Comparison of ENCODE assay signal across 37 cellular contexts in the genomic region with DNA sequence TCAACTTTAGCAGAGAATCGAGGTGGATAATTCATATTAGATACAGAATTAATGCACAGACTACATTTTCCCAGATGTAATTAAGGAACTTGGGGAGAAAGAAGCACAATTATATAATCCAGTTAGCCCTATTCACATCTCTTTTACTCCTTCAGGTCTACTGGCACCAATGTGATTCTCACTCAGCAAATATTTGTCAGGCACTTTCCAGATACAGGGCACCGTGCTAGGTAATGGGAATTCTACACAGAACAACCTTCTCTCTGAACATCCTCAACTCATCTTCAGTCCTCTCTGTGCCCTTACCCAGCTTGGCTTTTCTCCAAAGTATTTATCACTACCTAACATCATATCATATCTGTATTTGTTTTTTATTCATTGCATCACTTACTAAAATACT. TPM values are rescaled to one million over a fixed set of nuclear protein-coding genes. Genes with fewer than 3 reads are reported as not detected.
"Had no signal": no experiment of that assay in that cellular context is flagged by ENCODE, and none has a peak within 500 bp of the region (broad histone marks: within the 10 kb centered on the region; RNA-seq: fewer than 3 reads in every experiment).

No MANE protein-coding gene starts in this region.

- H3K4me3 ChIP-seq: adrenal gland, body of pancreas, breast epithelium had no signal

- H3K27me3 ChIP-seq: adrenal gland, body of pancreas, brain microvascular endothelial cell had no signal

- H3K27ac ChIP-seq: adrenal gland, body of pancreas, brain microvascular endothelial cell, breast epithelium, VCaP had no signal

- H3K9me3 ChIP-seq: adrenal gland, body of pancreas, breast epithelium had no signal

- H3K27ac Mint-ChIP-seq: activated B cell treated with CpG ODN at 0.5 μM for 24 hours; activated CD4-positive, alpha-beta memory T cell treated with anti-CD3 and anti-CD28 coated beads for 36 hours; activated CD4-positive, alpha-beta T cell treated with anti-CD3 and anti-CD28 coated beads, Interleukin-2, amount 10 ng/mL, durations not matched to agents 24 days and 14 days; activated CD8-positive, alpha-beta T cell treated with anti-CD3 and anti-CD28 coated beads for 36 hours; activated naive CD4-positive, alpha-beta T cell treated with anti-CD3 and anti-CD28 coated beads for 36 hours; activated naive CD4-positive, alpha-beta T cell treated with anti-CD3 and anti-CD28 coated beads, Interleukin-2, amount 50 U/mL, for 72 hours; activated naive CD8-positive, alpha-beta T cell treated with anti-CD3 and anti-CD28 coated beads for 36 hours; activated T-cell treated with anti-CD3 and anti-CD28 coated beads, Interleukin-2, amount 50 U/mL, for 72 hours; activated T-helper 1 cell treated with anti-CD3 and anti-CD28 coated beads, Interleukin-12 subunit alpha, Interleukin-12 subunit beta, Interleukin-2, Interleukin-4 antibody, amounts not matched to agents 30 ng/mL and 10 ng/mL and 1 ng/mL, durations not matched to agents 14 hours and 24 hours and 36 hours; activated T-helper 17 cell treated with anti-CD3 and anti-CD28 coated beads, Interleukin-2, amount 50 U/mL, for 72 hours; T-helper 1 cell treated with Interleukin-12 subunit alpha and Interleukin-12 subunit beta and Interleukin-4 antibody, amounts not matched to agents 30 μg/mL and 1 μg/mL, for 36 hours; T-helper 2 cell treated with Interferon-gamma antibody and Interleukin-4, amounts not matched to agents 5 μg/mL and 100 μg/mL, for 36 hours had no signal

- H3K4me1 ChIP-seq: adrenal gland, breast epithelium had no signal

- FAIRE-seq: astrocyte, TTC549 had no signal

- H3K4me1 Mint-ChIP-seq: activated B cell treated with CpG ODN at 0.5 μM for 24 hours; activated CD4-positive, alpha-beta T cell treated with anti-CD3 and anti-CD28 coated beads, Interleukin-2, amount 10 ng/mL, durations not matched to agents 24 days and 14 days; activated naive CD8-positive, alpha-beta T cell treated with anti-CD3 and anti-CD28 coated beads for 36 hours; activated T-helper 17 cell treated with anti-CD3 and anti-CD28 coated beads, Interleukin-2, amount 50 U/mL, for 72 hours had no signal

- H3K4me3 Mint-ChIP-seq: activated B cell treated with CpG ODN at 0.5 μM for 24 hours; activated CD4-positive, alpha-beta memory T cell treated with anti-CD3 and anti-CD28 coated beads for 36 hours; activated CD4-positive, alpha-beta T cell treated with anti-CD3 and anti-CD28 coated beads, Interleukin-2, amount 10 ng/mL, durations not matched to agents 24 days and 14 days; activated CD8-positive, alpha-beta T cell treated with anti-CD3 and anti-CD28 coated beads for 36 hours; activated naive CD4-positive, alpha-beta T cell treated with anti-CD3 and anti-CD28 coated beads for 36 hours; activated naive CD8-positive, alpha-beta T cell treated with anti-CD3 and anti-CD28 coated beads for 36 hours; activated T-cell treated with anti-CD3 and anti-CD28 coated beads, Interleukin-2, amount 50 U/mL, for 4 hours; activated T-cell treated with anti-CD3 and anti-CD28 coated beads, Interleukin-2, amount 50 U/mL, for 72 hours; activated T-helper 1 cell treated with anti-CD3 and anti-CD28 coated beads, Interleukin-12 subunit alpha, Interleukin-12 subunit beta, Interleukin-2, Interleukin-4 antibody, amounts not matched to agents 30 ng/mL and 10 ng/mL and 1 ng/mL, durations not matched to agents 14 hours and 24 hours and 36 hours; activated T-helper 17 cell treated with anti-CD3 and anti-CD28 coated beads, Interleukin-2, amount 50 U/mL, for 72 hours; T-helper 1 cell treated with Interleukin-12 subunit alpha and Interleukin-12 subunit beta and Interleukin-4 antibody, amounts not matched to agents 30 μg/mL and 1 μg/mL, for 36 hours; T-helper 2 cell treated with Interferon-gamma antibody and Interleukin-4, amounts not matched to agents 5 μg/mL and 100 μg/mL, for 36 hours had no signal

- H3K36me3 ChIP-seq: adrenal gland, brain microvascular endothelial cell, breast epithelium had no signal

- H3K36me3 Mint-ChIP-seq: activated CD4-positive, alpha-beta memory T cell treated with anti-CD3 and anti-CD28 coated beads for 36 hours; activated naive CD4-positive, alpha-beta T cell treated with anti-CD3 and anti-CD28 coated beads, Interleukin-2, amount 50 U/mL, for 72 hours; activated naive CD8-positive, alpha-beta T cell treated with anti-CD3 and anti-CD28 coated beads for 36 hours had no signal

- ATAC-seq: activated CD8-positive, alpha-beta T cell treated with anti-CD3 and anti-CD28 coated beads for 36 hours; activated naive CD4-positive, alpha-beta T cell treated with anti-CD3 and anti-CD28 coated beads, Interleukin-2, amount 50 U/mL, for 72 hours; activated T-cell treated with anti-CD3 and anti-CD28 coated beads, Interleukin-2, amount 50 U/mL, for 4 hours; activated T-cell treated with anti-CD3 and anti-CD28 coated beads, Interleukin-2, amount 50 U/mL, for 72 hours; activated T-helper 17 cell treated with anti-CD3 and anti-CD28 coated beads, Interleukin-2, amount 50 U/mL, for 72 hours; body of pancreas had no signal

- H3K9me3 Mint-ChIP-seq: activated B cell treated with CpG ODN at 0.5 μM for 24 hours; activated CD4-positive, alpha-beta memory T cell treated with anti-CD3 and anti-CD28 coated beads for 36 hours; activated CD4-positive, alpha-beta T cell treated with anti-CD3 and anti-CD28 coated beads, Interleukin-2, amount 10 ng/mL, durations not matched to agents 24 days and 14 days; activated CD8-positive, alpha-beta T cell treated with anti-CD3 and anti-CD28 coated beads for 36 hours; activated naive CD4-positive, alpha-beta T cell treated with anti-CD3 and anti-CD28 coated beads for 36 hours; activated naive CD8-positive, alpha-beta T cell treated with anti-CD3 and anti-CD28 coated beads for 36 hours; activated T-cell treated with anti-CD3 and anti-CD28 coated beads, Interleukin-2, amount 50 U/mL, for 4 hours; activated T-cell treated with anti-CD3 and anti-CD28 coated beads, Interleukin-2, amount 50 U/mL, for 72 hours; activated T-helper 1 cell treated with anti-CD3 and anti-CD28 coated beads, Interleukin-12 subunit alpha, Interleukin-12 subunit beta, Interleukin-2, Interleukin-4 antibody, amounts not matched to agents 30 ng/mL and 10 ng/mL and 1 ng/mL, durations not matched to agents 14 hours and 24 hours and 36 hours; T-helper 1 cell treated with Interleukin-12 subunit alpha and Interleukin-12 subunit beta and Interleukin-4 antibody, amounts not matched to agents 30 μg/mL and 1 μg/mL, for 36 hours; T-helper 2 cell treated with Interferon-gamma antibody and Interleukin-4, amounts not matched to agents 5 μg/mL and 100 μg/mL, for 36 hours had no signal

- DNase-seq: activated B cell treated with CpG ODN at 0.5 μM for 24 hours; activated CD4-positive, alpha-beta memory T cell treated with anti-CD3 and anti-CD28 coated beads for 36 hours; activated CD4-positive, alpha-beta T cell treated with anti-CD3 and anti-CD28 coated beads for 4 hours; activated CD4-positive, alpha-beta T cell treated with anti-CD3 and anti-CD28 coated beads, Interleukin-2, amount 10 ng/mL, durations not matched to agents 24 days and 14 days; activated CD4-positive, alpha-beta T cell treated with anti-CD3 and anti-CD28 coated beads, Interleukin-2, amount 50 U/mL, for 1 hour; activated CD4-positive, alpha-beta T cell treated with anti-CD3 and anti-CD28 coated beads, Interleukin-2, amount 50 U/mL, for 4 hours; activated CD4-positive, CD25-positive, alpha-beta regulatory T cell treated with anti-CD3 and anti-CD28 coated beads, Interleukin-2, amount 50 U/mL, for 72 hours; activated CD8-positive, alpha-beta memory T cell treated with anti-CD3 and anti-CD28 coated beads, Interleukin-2, amount 50 U/mL, for 4 hours; activated CD8-positive, alpha-beta T cell treated with anti-CD3 and anti-CD28 coated beads for 36 hours; activated effector memory CD4-positive, alpha-beta T cell treated with anti-CD3 and anti-CD28 coated beads, Interleukin-2, amount 50 U/mL, for 16 hours; activated gamma-delta T cell treated with Interleukin-2 at 50 U/mL for 16 hours; activated naive CD4-positive, alpha-beta T cell; activated naive CD4-positive, alpha-beta T cell treated with anti-CD3 and anti-CD28 coated beads for 36 hours; activated naive CD4-positive, alpha-beta T cell treated with anti-CD3 and anti-CD28 coated beads, Interleukin-2, amount 50 U/mL, for 16 hours; activated naive CD8-positive, alpha-beta T cell treated with anti-CD3 and anti-CD28 coated beads for 36 hours; activated T-cell treated with anti-CD3 and anti-CD28 coated beads for 4 hours; activated T-cell treated with anti-CD3 and anti-CD28 coated beads, Interleukin-2, amount 50 U/mL, for 1 hour; activated T-cell treated with anti-CD3 and anti-CD28 coated beads, Interleukin-2, amount 50 U/mL, for 4 hours; activated T-cell treated with anti-CD3 and anti-CD28 coated beads, Interleukin-2, amount 50 U/mL, for 72 hours; adrenal gland; amniotic stem cell; aorta; body of pancreas; brain microvascular endothelial cell; central memory CD4-positive, alpha-beta T cell; T-helper 2 cell; T-helper 9 cell had no signal

RNA-seq across cellular contexts. Expression of a gene that starts 15.6 kb away (rescaled TPM):
- total RNA-seq: activated CD4-positive, alpha-beta T cell treated with anti-CD3 and anti-CD28 coated beads, Interleukin-2, amount 10 ng/mL, durations not matched to agents 24 days and 14 days; activated CD8-positive, alpha-beta memory T cell treated with anti-CD3 and anti-CD28 coated beads for 36 hours; activated naive CD8-positive, alpha-beta T cell treated with anti-CD3 and anti-CD28 coated beads for 36 hours; activated T-helper 1 cell treated with anti-CD3 and anti-CD28 coated beads, Interleukin-12 subunit alpha, Interleukin-12 subunit beta, Interleukin-2, Interleukin-4 antibody, amounts not matched to agents 30 ng/mL and 10 ng/mL and 1 ng/mL, durations not matched to agents 14 hours and 24 hours and 36 hours had no signal
